Comparison of ENCODE assay signal across 10 cellular contexts in the genomic region with DNA sequence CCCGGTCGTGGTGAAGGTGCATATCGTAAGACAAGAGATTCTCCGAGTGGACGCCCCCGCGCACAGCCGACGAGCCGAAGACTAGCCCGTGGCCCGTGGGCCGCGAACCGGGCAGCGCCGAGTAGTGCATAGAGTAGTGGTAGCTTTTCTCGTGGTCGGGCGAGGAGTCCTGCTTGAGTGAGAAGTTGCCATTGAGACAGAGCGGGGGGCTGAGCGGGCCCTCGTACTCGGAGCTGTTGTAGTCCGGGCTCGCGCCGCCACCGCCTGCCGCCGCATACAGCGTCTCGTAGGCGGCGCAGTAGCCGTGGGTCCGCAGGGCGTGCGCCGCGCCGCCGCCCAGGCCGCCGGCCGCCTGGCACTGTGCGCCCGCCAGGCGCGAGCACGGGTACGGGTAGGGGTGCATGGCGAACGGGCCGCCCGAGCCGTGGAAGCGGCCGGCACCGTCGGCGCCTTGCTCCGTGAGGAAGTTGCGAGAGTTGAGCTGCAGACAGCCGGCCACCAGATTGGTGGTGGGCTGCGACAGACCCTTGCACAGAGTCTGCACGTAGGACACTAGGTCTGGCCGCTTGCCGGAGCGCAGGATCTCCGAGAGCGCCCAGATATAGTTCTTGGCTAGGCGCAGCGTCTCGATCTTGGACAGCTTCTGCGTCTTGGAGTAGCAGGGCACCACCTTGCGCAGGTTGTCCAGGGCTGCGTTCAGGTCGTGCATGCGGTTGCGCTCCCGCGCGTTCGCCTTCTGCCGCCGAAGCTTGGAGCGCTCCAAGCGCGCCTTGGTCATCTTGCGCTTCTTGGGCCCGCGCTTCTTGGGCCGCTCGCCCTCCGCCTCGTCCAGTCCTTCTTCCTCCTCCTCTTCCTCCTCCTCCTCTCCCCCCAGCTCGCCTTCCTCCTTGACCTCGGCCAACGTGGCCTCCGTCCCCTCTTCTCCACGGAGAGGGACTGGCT. TPM values are rescaled to one million over a fixed set of nuclear protein-coding genes. Genes with fewer than 3 reads are reported as not detected.
A peak's percentile ranks its signal among the peaks of the same experiment; 100 is the strongest.
DNase-seq lines count a peak whose midpoint lies in the region; ATAC-seq lines count a peak whose summit lies in the region.
"Had no signal": no experiment of that assay in that cellular context is flagged by ENCODE, and none has a peak within 500 bp of the region (broad histone marks: within the 10 kb centered on the region; RNA-seq: fewer than 3 reads in every experiment).

No MANE protein-coding gene starts in this region.

- H3K27me3 Mint-ChIP-seq in activated T-cell treated with anti-CD3 and anti-CD28 coated beads, Interleukin-2, amount 50 U/mL, for 4 hours (ENCODE audit: low read depth), result peaks cover 70% of the 10 kb centered on the region
- H3K27me3 Mint-ChIP-seq in activated T-helper 17 cell treated with anti-CD3 and anti-CD28 coated beads, Interleukin-2, amount 50 U/mL, for 72 hours, result peaks cover 48% of the 10 kb centered on the region

- no peaks in the 10 kb centered on the region for H3K9me3 Mint-ChIP-seq in activated T-cell treated with anti-CD3 and anti-CD28 coated beads, Interleukin-2, amount 50 U/mL, for 4 hours
- no peaks in the 10 kb centered on the region for H3K9me3 Mint-ChIP-seq in activated T-helper 17 cell treated with anti-CD3 and anti-CD28 coated beads, Interleukin-2, amount 50 U/mL, for 72 hours
- H3K9me3 Mint-ChIP-seq: mesothelial cell of epicardium had no signal

- H3K4me3 ChIP-seq in iPS-18c (ENCODE audit: insufficient read depth, low read depth, low read length), result peak overlapping the region; percentile 38
- H3K4me3 ChIP-seq in subcutaneous abdominal adipose tissue (ENCODE audit: low read depth in 1 of 5, low read length in 5 of 5), result peak overlapping the region in 4 of 5 donors; percentile 2 to 55 (median 26)

- no peak overlapping the region for H3K9ac ChIP-seq in subcutaneous abdominal adipose tissue (ENCODE audit: low read length in 5 of 5)

- no peaks in the 10 kb centered on the region for H3K36me3 ChIP-seq in subcutaneous abdominal adipose tissue (ENCODE audit: control insufficient read depth in 5 of 5, insufficient read depth in 5 of 5, low read length in 5 of 5)

- H3K36me3 Mint-ChIP-seq in activated T-cell treated with anti-CD3 and anti-CD28 coated beads, Interleukin-2, amount 50 U/mL, for 4 hours (ENCODE audit: insufficient read depth), result no peaks in the 10 kb centered on the region
- no peaks in the 10 kb centered on the region for H3K36me3 Mint-ChIP-seq in activated T-helper 17 cell treated with anti-CD3 and anti-CD28 coated beads, Interleukin-2, amount 50 U/mL, for 72 hours (ENCODE audit: low read depth)
- H3K36me3 Mint-ChIP-seq: mesothelial cell of epicardium had no signal

- peaks cover 21% of the 10 kb centered on the region for H3K4me1 Mint-ChIP-seq in activated T-cell treated with anti-CD3 and anti-CD28 coated beads, Interleukin-2, amount 50 U/mL, for 4 hours (ENCODE audit: low read depth)
- H3K4me1 Mint-ChIP-seq in activated T-helper 17 cell treated with anti-CD3 and anti-CD28 coated beads, Interleukin-2, amount 50 U/mL, for 72 hours, result no peaks in the 10 kb centered on the region

- H3K9me3 ChIP-seq in iPS-18c (ENCODE audit: control insufficient read depth, insufficient read depth, low read length), result peaks cover 3% of the 10 kb centered on the region
- H3K9me3 ChIP-seq in subcutaneous abdominal adipose tissue (ENCODE audit: control insufficient read depth in 5 of 5, low read length in 5 of 5), result no peaks in the 10 kb centered on the region

- ATAC-seq in activated T-cell treated with anti-CD3 and anti-CD28 coated beads, Interleukin-2, amount 50 U/mL, for 4 hours, result peak; percentile 37 to 55
- peak; percentile 21 for ATAC-seq in activated T-helper 17 cell treated with anti-CD3 and anti-CD28 coated beads, Interleukin-2, amount 50 U/mL, for 72 hours (replicated peaks)
- no peak for ATAC-seq in HG03354 (IDR thresholded peaks at IDR 0.05; ENCODE audit: poor library complexity, severe bottlenecking, unreplicated experiment)

- H3K27ac ChIP-seq in subcutaneous abdominal adipose tissue (ENCODE audit: low read depth, low read length), result no peak overlapping the region
- H3K27ac ChIP-seq: HL-60 had no signal

- H3K27me3 ChIP-seq in subcutaneous abdominal adipose tissue (ENCODE audit: control insufficient read depth in 5 of 5, insufficient read depth in 4 of 5, low read length in 5 of 5), result peaks cover 58 to 81% (median 73%) of the 10 kb centered on the region in 5 donors

- no peak overlapping the region for H3K27ac Mint-ChIP-seq in activated T-helper 17 cell treated with anti-CD3 and anti-CD28 coated beads, Interleukin-2, amount 50 U/mL, for 72 hours
- H3K27ac Mint-ChIP-seq: mesothelial cell of epicardium had no signal

- peaks cover 0 to 32% (median 30%) of the 10 kb centered on the region in 5 donors for H3K4me1 ChIP-seq in subcutaneous abdominal adipose tissue (ENCODE audit: control insufficient read depth in 5 of 5, insufficient read depth in 5 of 5, low read length in 5 of 5)

- DNase-seq in activated T-cell treated with anti-CD3 and anti-CD28 coated beads, Interleukin-2, amount 50 U/mL, for 4 hours, result no peak
- no peak for DNase-seq in activated T-cell treated with anti-CD3 and anti-CD28 coated beads, Interleukin-2, amount 50 U/mL, for 1 hour
- no peak for DNase-seq in OCI-M2 (lab: John Stamatoyannopoulos, UW; ENCODE audit: unreplicated experiment)
- DNase-seq in HCEC 1CT, result no peak

- peak overlapping the region; percentile 62 for H3K4me3 Mint-ChIP-seq in activated T-cell treated with anti-CD3 and anti-CD28 coated beads, Interleukin-2, amount 50 U/mL, for 4 hours
- H3K4me3 Mint-ChIP-seq in activated T-helper 17 cell treated with anti-CD3 and anti-CD28 coated beads, Interleukin-2, amount 50 U/mL, for 72 hours, result peak overlapping the region; percentile 26
- H3K4me3 Mint-ChIP-seq: mesothelial cell of epicardium had no signal

RNA-seq across cellular contexts. Expression of a gene that starts 2.0 kb away (rescaled TPM):
- not detected for total RNA-seq in activated T-cell treated with anti-CD3 and anti-CD28 coated beads, Interleukin-2, amount 50 U/mL, for 4 hours
- total RNA-seq in activated T-helper 17 cell treated with anti-CD3 and anti-CD28 coated beads, Interleukin-2, amount 50 U/mL, for 72 hours, result not detected
- total RNA-seq: mesothelial cell of epicardium had no signal

RNA-seq across cellular contexts. Expression of a gene that starts 21.0 kb away (rescaled TPM):
- total RNA-seq in activated T-cell treated with anti-CD3 and anti-CD28 coated beads, Interleukin-2, amount 50 U/mL, for 4 hours, result under 1 TPM in 1 of 3 donors, not detected in 2; 0.18 TPM
- not detected for total RNA-seq in activated T-helper 17 cell treated with anti-CD3 and anti-CD28 coated beads, Interleukin-2, amount 50 U/mL, for 72 hours

RNA-seq across cellular contexts. Expression of a gene that starts 31.2 kb away (rescaled TPM):
- 10 to 100 TPM; 66.0 to 67.1 (median 66.4) TPM for total RNA-seq in activated T-cell treated with anti-CD3 and anti-CD28 coated beads, Interleukin-2, amount 50 U/mL, for 4 hours
- total RNA-seq in activated T-helper 17 cell treated with anti-CD3 and anti-CD28 coated beads, Interleukin-2, amount 50 U/mL, for 72 hours, result 10 to 100 TPM; 59.8 to 76.0 TPM

RNA-seq across cellular contexts. Expression of a gene that starts 59.4 kb away (rescaled TPM):
- total RNA-seq in activated T-cell treated with anti-CD3 and anti-CD28 coated beads, Interleukin-2, amount 50 U/mL, for 4 hours, result 1 to 10 TPM in 2 of 3 donors, under 1 TPM in 1; 0.73 to 1.4 (median 1.4) TPM
- 1 to 10 TPM; 2.0 to 2.5 TPM for total RNA-seq in activated T-helper 17 cell treated with anti-CD3 and anti-CD28 coated beads, Interleukin-2, amount 50 U/mL, for 72 hours
